ENCODE assay signal across 5 cellular contexts in genomic region chr3:115577000-115577399, GRCh38. TPM values are rescaled to one million over a fixed set of nuclear protein-coding genes. Genes with fewer than 3 reads are reported as not detected.
"Had no signal": no experiment of that assay in that cellular context is flagged by ENCODE, and none has a peak within 500 bp of the region (broad histone marks: within the 10 kb centered on the region; RNA-seq: fewer than 3 reads in every experiment).

No MANE protein-coding gene starts in this region.

- H3K27me3 Mint-ChIP-seq: IgD-negative memory B cell had no signal

- H3K9me3 Mint-ChIP-seq: GM23338, H9 had no signal

- H3K4me3 Mint-ChIP-seq: GM23338, H9, IgD-negative memory B cell had no signal

- DNase-seq: H9, HCEC 1CT had no signal

- ATAC-seq: GM23338, HepG2 had no signal

- H3K4me3 ChIP-seq: GM23338 had no signal

- H3K4me2 ChIP-seq: GM23338 had no signal

- H3K27ac Mint-ChIP-seq: GM23338, H9, IgD-negative memory B cell had no signal

RNA-seq across cellular contexts. Expression of gene GAP43, which starts 46.3 kb away (rescaled TPM):
- total RNA-seq: HepG2 had no signal
- polyA plus RNA-seq: HepG2, IgD-negative memory B cell had no signal
